Comparison of ENCODE assay signal across 1 cellular context in the genomic region with DNA sequence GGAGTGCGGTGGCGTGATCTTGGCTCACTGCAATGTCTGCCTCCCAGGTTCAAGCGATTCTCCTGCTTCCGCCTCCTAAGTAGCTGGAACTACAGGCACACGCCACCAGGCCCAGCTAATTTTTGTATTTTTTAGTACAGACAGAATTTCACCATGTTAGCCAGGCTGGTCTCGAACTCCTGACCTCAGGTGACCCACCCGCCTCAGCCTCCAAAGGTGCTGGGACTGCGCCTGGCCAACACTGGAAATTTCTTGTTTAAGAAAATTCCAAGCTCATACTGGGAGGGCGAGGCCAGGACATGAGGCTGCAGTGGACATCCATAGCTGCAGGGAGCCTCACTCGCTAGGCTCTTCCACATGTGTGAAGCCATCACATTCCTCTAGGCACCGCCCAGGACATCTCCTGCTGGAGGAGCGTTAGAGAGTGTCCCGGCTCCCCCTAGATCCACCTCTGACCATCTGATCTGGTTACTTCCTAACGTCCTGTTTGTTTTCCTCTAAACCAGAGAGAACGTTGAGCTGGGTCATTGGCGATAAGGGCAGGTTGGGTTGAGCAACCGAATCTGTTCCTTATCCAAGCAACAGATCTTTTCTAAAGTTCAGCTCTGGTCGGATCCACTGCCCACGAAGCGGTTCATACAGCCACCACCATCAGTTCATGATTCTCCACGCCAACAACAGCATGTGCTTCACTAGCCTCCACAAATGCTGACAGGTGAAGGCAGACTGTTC.
TF ChIP-seq lines count a peak whose summit lies in the region.

No MANE protein-coding gene starts in this region.

TF ChIP-seq in HepG2, 621 proteins besides CTCF, POLR2A, EP300 and RAD21 (continued from another document and continues in another):
- TF ChIP-seq, protein P1, sequence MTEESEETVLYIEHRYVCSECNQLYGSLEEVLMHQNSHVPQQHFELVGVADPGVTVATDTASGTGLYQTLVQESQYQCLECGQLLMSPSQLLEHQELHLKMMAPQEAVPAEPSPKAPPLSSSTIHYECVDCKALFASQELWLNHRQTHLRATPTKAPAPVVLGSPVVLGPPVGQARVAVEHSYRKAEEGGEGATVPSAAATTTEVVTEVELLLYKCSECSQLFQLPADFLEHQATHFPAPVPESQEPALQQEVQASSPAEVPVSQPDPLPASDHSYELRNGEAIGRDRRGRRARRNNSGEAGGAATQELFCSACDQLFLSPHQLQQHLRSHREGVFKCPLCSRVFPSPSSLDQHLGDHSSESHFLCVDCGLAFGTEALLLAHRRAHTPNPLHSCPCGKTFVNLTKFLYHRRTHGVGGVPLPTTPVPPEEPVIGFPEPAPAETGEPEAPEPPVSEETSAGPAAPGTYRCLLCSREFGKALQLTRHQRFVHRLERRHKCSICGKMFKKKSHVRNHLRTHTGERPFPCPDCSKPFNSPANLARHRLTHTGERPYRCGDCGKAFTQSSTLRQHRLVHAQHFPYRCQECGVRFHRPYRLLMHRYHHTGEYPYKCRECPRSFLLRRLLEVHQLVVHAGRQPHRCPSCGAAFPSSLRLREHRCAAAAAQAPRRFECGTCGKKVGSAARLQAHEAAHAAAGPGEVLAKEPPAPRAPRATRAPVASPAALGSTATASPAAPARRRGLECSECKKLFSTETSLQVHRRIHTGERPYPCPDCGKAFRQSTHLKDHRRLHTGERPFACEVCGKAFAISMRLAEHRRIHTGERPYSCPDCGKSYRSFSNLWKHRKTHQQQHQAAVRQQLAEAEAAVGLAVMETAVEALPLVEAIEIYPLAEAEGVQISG (CRISPR knock-in tag; IDR thresholded peaks at IDR 0.05): peak; percentile 42; the same call in 1 of the 2 replicates
- TF ChIP-seq HNF1B (CRISPR knock-in tag; IDR thresholded peaks at IDR 0.05) (peak; percentile 77), ISL2 (CRISPR knock-in tag; IDR thresholded peaks at IDR 0.05) (0 out of 2 replicates have a peak, but pooled peaks have one; percentile 49), FOXO1 (CRISPR knock-in tag; IDR thresholded peaks at IDR 0.05) (peak; percentile 49; the same call in 1 of the 2 replicates), JUND (CRISPR knock-in tag; IDR thresholded peaks at IDR 0.05) (no peak), RBFOX2 (IDR thresholded peaks at IDR 0.05; ENCODE audit: low read depth, low read length) (no peak), KMT2A (CRISPR knock-in tag; IDR thresholded peaks at IDR 0.05) (no peak), ZNF678 (CRISPR knock-in tag; IDR thresholded peaks at IDR 0.05) (no peak), ZBTB20 (CRISPR knock-in tag; IDR thresholded peaks at IDR 0.05; ENCODE audit: borderline replicate concordance, low read depth) (no peak), HDAC2 (CRISPR knock-in tag; IDR thresholded peaks at IDR 0.05) (peak; percentile 65; the same call in 1 of the 2 replicates), MAFK (conservative IDR thresholded peaks at IDR 0.05 in 1 of 2, IDR thresholded peaks at IDR 0.05 in 1 of 2; ENCODE audit: low read length in 2 of 2) (no peak), RORA (CRISPR knock-in tag; IDR thresholded peaks at IDR 0.05) (no peak), PRDM10 (CRISPR knock-in tag; IDR thresholded peaks at IDR 0.05; ENCODE audit: low read depth) (0 out of 2 replicates have a peak, but pooled peaks have one; percentile 21), NR2C2 (CRISPR knock-in tag; IDR thresholded peaks at IDR 0.05; ENCODE audit: borderline replicate concordance) (0 out of 2 replicates have a peak, but pooled peaks have one; percentile 49), SNAI1 (CRISPR knock-in tag; IDR thresholded peaks at IDR 0.05; ENCODE audit: borderline replicate concordance) (no peak), ZFP37 (CRISPR knock-in tag; IDR thresholded peaks at IDR 0.05; ENCODE audit: borderline replicate concordance) (no peak), ZFP1 (CRISPR knock-in tag; IDR thresholded peaks at IDR 0.05) (peak; percentile 73; the same call in 1 of the 2 replicates), PRPF4 (IDR thresholded peaks at IDR 0.05; ENCODE audit: low read depth, low read length, poor library complexity, severe bottlenecking) (no peak), ZNF816 (CRISPR knock-in tag; IDR thresholded peaks at IDR 0.05; ENCODE audit: borderline replicate concordance) (no peak), ZNF629 (CRISPR knock-in tag; conservative IDR thresholded peaks at IDR 0.05) (0 out of 2 replicates have a peak, but pooled peaks have one; percentile 10), SMAD1 (CRISPR knock-in tag; IDR thresholded peaks at IDR 0.05; ENCODE audit: borderline replicate concordance, low read depth) (no peak), LCORL (IDR thresholded peaks at IDR 0.05) (no peak), LCORL (CRISPR knock-in tag; IDR thresholded peaks at IDR 0.05) (peak; percentile 77), PHF21A (CRISPR knock-in tag; IDR thresholded peaks at IDR 0.05) (peak; percentile 51; the same call in 1 of the 2 replicates), HOXD1 (CRISPR knock-in tag; IDR thresholded peaks at IDR 0.05) (no peak), HDAC1 (CRISPR knock-in tag; IDR thresholded peaks at IDR 0.05) (0 out of 2 replicates have a peak, but pooled peaks have one; percentile 38), SIX4 (CRISPR knock-in tag; IDR thresholded peaks at IDR 0.05) (no peak)
- TF ChIP-seq, protein P2, sequence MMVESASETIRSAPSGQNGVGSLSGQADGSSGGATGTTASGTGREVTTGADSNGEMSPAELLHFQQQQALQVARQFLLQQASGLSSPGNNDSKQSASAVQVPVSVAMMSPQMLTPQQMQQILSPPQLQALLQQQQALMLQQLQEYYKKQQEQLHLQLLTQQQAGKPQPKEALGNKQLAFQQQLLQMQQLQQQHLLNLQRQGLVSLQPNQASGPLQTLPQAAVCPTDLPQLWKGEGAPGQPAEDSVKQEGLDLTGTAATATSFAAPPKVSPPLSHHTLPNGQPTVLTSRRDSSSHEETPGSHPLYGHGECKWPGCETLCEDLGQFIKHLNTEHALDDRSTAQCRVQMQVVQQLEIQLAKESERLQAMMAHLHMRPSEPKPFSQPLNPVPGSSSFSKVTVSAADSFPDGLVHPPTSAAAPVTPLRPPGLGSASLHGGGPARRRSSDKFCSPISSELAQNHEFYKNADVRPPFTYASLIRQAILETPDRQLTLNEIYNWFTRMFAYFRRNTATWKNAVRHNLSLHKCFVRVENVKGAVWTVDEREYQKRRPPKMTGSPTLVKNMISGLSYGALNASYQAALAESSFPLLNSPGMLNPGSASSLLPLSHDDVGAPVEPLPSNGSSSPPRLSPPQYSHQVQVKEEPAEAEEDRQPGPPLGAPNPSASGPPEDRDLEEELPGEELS (CRISPR knock-in tag; IDR thresholded peaks at IDR 0.05): peak; percentile 53
- TF ChIP-seq, protein P3, sequence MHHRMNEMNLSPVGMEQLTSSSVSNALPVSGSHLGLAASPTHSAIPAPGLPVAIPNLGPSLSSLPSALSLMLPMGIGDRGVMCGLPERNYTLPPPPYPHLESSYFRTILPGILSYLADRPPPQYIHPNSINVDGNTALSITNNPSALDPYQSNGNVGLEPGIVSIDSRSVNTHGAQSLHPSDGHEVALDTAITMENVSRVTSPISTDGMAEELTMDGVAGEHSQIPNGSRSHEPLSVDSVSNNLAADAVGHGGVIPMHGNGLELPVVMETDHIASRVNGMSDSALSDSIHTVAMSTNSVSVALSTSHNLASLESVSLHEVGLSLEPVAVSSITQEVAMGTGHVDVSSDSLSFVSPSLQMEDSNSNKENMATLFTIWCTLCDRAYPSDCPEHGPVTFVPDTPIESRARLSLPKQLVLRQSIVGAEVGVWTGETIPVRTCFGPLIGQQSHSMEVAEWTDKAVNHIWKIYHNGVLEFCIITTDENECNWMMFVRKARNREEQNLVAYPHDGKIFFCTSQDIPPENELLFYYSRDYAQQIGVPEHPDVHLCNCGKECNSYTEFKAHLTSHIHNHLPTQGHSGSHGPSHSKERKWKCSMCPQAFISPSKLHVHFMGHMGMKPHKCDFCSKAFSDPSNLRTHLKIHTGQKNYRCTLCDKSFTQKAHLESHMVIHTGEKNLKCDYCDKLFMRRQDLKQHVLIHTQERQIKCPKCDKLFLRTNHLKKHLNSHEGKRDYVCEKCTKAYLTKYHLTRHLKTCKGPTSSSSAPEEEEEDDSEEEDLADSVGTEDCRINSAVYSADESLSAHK (CRISPR knock-in tag; IDR thresholded peaks at IDR 0.05; ENCODE audit: borderline replicate concordance): no peak
- TF ChIP-seq, protein P4, sequence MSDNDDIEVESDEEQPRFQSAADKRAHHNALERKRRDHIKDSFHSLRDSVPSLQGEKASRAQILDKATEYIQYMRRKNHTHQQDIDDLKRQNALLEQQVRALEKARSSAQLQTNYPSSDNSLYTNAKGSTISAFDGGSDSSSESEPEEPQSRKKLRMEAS (IDR thresholded peaks at IDR 0.05): 0 out of 2 replicates have a peak, but pooled peaks have one; percentile 23
- TF ChIP-seq, protein P5, sequence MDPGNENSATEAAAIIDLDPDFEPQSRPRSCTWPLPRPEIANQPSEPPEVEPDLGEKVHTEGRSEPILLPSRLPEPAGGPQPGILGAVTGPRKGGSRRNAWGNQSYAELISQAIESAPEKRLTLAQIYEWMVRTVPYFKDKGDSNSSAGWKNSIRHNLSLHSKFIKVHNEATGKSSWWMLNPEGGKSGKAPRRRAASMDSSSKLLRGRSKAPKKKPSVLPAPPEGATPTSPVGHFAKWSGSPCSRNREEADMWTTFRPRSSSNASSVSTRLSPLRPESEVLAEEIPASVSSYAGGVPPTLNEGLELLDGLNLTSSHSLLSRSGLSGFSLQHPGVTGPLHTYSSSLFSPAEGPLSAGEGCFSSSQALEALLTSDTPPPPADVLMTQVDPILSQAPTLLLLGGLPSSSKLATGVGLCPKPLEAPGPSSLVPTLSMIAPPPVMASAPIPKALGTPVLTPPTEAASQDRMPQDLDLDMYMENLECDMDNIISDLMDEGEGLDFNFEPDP (CRISPR knock-in tag; conservative IDR thresholded peaks at IDR 0.05): no peak
- TF ChIP-seq, protein P6, sequence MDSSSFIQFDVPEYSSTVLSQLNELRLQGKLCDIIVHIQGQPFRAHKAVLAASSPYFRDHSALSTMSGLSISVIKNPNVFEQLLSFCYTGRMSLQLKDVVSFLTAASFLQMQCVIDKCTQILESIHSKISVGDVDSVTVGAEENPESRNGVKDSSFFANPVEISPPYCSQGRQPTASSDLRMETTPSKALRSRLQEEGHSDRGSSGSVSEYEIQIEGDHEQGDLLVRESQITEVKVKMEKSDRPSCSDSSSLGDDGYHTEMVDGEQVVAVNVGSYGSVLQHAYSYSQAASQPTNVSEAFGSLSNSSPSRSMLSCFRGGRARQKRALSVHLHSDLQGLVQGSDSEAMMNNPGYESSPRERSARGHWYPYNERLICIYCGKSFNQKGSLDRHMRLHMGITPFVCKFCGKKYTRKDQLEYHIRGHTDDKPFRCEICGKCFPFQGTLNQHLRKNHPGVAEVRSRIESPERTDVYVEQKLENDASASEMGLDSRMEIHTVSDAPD (CRISPR knock-in tag; IDR thresholded peaks at IDR 0.05): peak; percentile 32; the same call in 1 of the 2 replicates
- TF ChIP-seq, protein P7, sequence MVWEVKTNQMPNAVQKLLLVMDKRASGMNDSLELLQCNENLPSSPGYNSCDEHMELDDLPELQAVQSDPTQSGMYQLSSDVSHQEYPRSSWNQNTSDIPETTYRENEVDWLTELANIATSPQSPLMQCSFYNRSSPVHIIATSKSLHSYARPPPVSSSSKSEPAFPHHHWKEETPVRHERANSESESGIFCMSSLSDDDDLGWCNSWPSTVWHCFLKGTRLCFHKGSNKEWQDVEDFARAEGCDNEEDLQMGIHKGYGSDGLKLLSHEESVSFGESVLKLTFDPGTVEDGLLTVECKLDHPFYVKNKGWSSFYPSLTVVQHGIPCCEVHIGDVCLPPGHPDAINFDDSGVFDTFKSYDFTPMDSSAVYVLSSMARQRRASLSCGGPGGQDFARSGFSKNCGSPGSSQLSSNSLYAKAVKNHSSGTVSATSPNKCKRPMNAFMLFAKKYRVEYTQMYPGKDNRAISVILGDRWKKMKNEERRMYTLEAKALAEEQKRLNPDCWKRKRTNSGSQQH (CRISPR knock-in tag; IDR thresholded peaks at IDR 0.05; ENCODE audit: low read depth): no peak
- TF ChIP-seq, protein P8, sequence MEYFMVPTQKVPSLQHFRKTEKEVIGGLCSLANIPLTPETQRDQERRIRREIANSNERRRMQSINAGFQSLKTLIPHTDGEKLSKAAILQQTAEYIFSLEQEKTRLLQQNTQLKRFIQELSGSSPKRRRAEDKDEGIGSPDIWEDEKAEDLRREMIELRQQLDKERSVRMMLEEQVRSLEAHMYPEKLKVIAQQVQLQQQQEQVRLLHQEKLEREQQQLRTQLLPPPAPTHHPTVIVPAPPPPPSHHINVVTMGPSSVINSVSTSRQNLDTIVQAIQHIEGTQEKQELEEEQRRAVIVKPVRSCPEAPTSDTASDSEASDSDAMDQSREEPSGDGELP (IDR thresholded peaks at IDR 0.05; ENCODE audit: borderline replicate concordance, low read depth): peak; percentile 50; the same call in 1 of the 2 replicates
